ENCODE assay signal across 16 cellular contexts in the genomic region with DNA sequence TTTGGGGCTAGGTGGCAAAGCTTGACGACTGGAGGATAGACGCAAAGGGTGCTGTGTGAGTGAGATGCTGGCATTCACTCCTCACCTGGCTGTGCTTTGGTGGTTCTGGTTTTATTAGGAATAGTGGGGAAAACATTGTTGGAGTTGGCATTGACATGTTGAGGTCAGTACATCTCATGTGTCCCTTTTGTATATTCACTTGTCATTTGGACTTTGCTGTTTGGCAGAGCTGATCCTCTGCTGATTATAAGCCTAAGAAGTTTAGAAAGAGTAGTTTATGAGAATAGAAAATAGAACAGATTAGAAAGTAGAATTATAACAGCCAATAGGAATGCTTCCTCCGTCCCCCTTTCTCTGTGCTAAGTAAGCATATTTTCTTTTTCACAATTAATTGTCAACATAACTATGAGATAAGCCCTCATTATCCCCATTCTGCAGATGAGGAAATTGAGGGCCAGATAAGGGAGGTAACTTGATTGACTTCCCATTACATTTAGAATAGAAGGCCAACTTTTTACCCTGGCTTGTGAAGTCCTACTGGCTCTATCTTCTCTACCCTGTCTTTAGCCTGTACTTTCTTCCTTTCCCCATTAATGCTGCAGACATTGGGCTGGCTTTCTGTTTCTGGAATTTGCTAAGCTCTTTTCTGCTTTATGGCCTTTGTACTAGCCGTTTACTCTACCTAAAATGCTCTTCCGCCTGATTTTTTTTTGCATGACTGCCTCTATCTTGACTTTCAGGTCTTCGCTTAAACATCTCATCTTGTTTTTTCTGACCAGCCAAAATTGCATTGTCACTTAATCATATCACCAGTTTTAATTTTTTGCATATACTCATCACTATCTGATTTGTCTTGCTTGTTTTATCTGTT. TPM values are rescaled to one million over a fixed set of nuclear protein-coding genes. Genes with fewer than 3 reads are reported as not detected.
DNase-seq lines count a peak whose midpoint lies in the region; ATAC-seq and TF ChIP-seq lines count a peak whose summit lies in the region.
"Had no signal": no experiment of that assay in that cellular context is flagged by ENCODE, and none has a peak within 500 bp of the region (broad histone marks: within the 10 kb centered on the region; RNA-seq: fewer than 3 reads in every experiment).

No MANE protein-coding gene starts in this region.

- peaks cover 0 to 8% of the 10 kb centered on the region in 2 donors for H3K36me3 Mint-ChIP-seq in activated T-cell treated with anti-CD3 and anti-CD28 coated beads, Interleukin-2, amount 50 U/mL, for 72 hours (ENCODE audit: insufficient read depth in 2 of 2)
- H3K36me3 Mint-ChIP-seq in activated T-helper 17 cell treated with anti-CD3 and anti-CD28 coated beads, Interleukin-2, amount 50 U/mL, for 72 hours (ENCODE audit: low read depth): peaks cover 24% of the 10 kb centered on the region
- peaks cover 25% of the 10 kb centered on the region for H3K36me3 Mint-ChIP-seq in type B pancreatic cell

- H3K36me3 ChIP-seq in muscle layer of colon (ENCODE audit: insufficient read depth, low read length): peaks cover 7% of the 10 kb centered on the region
- H3K36me3 ChIP-seq: neutrophil had no signal

- no peak overlapping the region for H3K9ac ChIP-seq in muscle layer of colon (ENCODE audit: low read length)

- peak overlapping the region in 1 of 2 donors; percentile 64 for H3K4me3 ChIP-seq in muscle layer of colon (ENCODE audit: low read depth in 1 of 2, low read length in 2 of 2)

- no peak for ATAC-seq in activated T-cell treated with anti-CD3 and anti-CD28 coated beads, Interleukin-2, amount 50 U/mL, for 72 hours (replicated peaks in 1 of 2)
- ATAC-seq in activated T-helper 17 cell treated with anti-CD3 and anti-CD28 coated beads, Interleukin-2, amount 50 U/mL, for 72 hours (replicated peaks): no peak
- ATAC-seq in HG03095 (IDR thresholded peaks at IDR 0.05; ENCODE audit: unreplicated experiment) (no peak), HG03159 (IDR thresholded peaks at IDR 0.05; ENCODE audit: unreplicated experiment) (no peak)

- no peak for DNase-seq in activated T-cell treated with anti-CD3 and anti-CD28 coated beads, Interleukin-2, amount 50 U/mL, for 72 hours
- DNase-seq in activated T-cell treated with anti-CD3 and anti-CD28 coated beads, Interleukin-2, amount 50 U/mL, for 1 hour: no peak
- DNase-seq in type B pancreatic cell (ENCODE audit: extremely low spot score, unreplicated experiment) (no peak), glomerular visceral epithelial cell (ENCODE audit: extremely low spot score) (no peak)
- DNase-seq: activated CD8-positive, alpha-beta memory T cell treated with anti-CD3 and anti-CD28 coated beads, Interleukin-2, amount 50 U/mL, for 48 hours; endodermal cell; glutamatergic neuron; H9; NCI-H446 treated with DMSO at 0.1 percent for 48 hours; RPMI8226; stimulated activated CD4-positive, alpha-beta T cell treated with anti-CD3 and anti-CD28 coated beads, Interleukin-12 subunit alpha, Interleukin-12 subunit beta, amount 100 ng/mL, for 4 hours had no signal

- H3K4me1 Mint-ChIP-seq in activated T-cell treated with anti-CD3 and anti-CD28 coated beads, Interleukin-2, amount 50 U/mL, for 72 hours (ENCODE audit: low read depth): peaks cover 78% of the 10 kb centered on the region
- H3K4me1 Mint-ChIP-seq in activated T-helper 17 cell treated with anti-CD3 and anti-CD28 coated beads, Interleukin-2, amount 50 U/mL, for 72 hours: peaks cover 27% of the 10 kb centered on the region
- peaks cover 68% of the 10 kb centered on the region for H3K4me1 Mint-ChIP-seq in type B pancreatic cell (ENCODE audit: unreplicated experiment)

- H3K9me3 Mint-ChIP-seq in activated T-cell treated with anti-CD3 and anti-CD28 coated beads, Interleukin-2, amount 50 U/mL, for 72 hours: no peaks in the 10 kb centered on the region
- no peaks in the 10 kb centered on the region for H3K9me3 Mint-ChIP-seq in activated T-helper 17 cell treated with anti-CD3 and anti-CD28 coated beads, Interleukin-2, amount 50 U/mL, for 72 hours
- no peaks in the 10 kb centered on the region for H3K9me3 Mint-ChIP-seq in type B pancreatic cell
- H3K9me3 Mint-ChIP-seq: endodermal cell, H9 had no signal

- no peaks in the 10 kb centered on the region for H3K27me3 Mint-ChIP-seq in activated T-cell treated with anti-CD3 and anti-CD28 coated beads, Interleukin-2, amount 50 U/mL, for 72 hours (ENCODE audit: low read depth)
- H3K27me3 Mint-ChIP-seq in activated T-helper 17 cell treated with anti-CD3 and anti-CD28 coated beads, Interleukin-2, amount 50 U/mL, for 72 hours: no peaks in the 10 kb centered on the region
- no peaks in the 10 kb centered on the region for H3K27me3 Mint-ChIP-seq in type B pancreatic cell

- no peaks in the 10 kb centered on the region for H3K27me3 ChIP-seq in muscle layer of colon (ENCODE audit: control insufficient read depth in 1 of 2, insufficient read depth in 2 of 2, low read length in 2 of 2)
- H3K27me3 ChIP-seq: neutrophil had no signal

- H3K27ac Mint-ChIP-seq in activated T-cell treated with anti-CD3 and anti-CD28 coated beads, Interleukin-2, amount 50 U/mL, for 72 hours: peak overlapping the region; percentile 82
- peak overlapping the region; percentile 95 for H3K27ac Mint-ChIP-seq in activated T-helper 17 cell treated with anti-CD3 and anti-CD28 coated beads, Interleukin-2, amount 50 U/mL, for 72 hours
- no peak overlapping the region for H3K27ac Mint-ChIP-seq in type B pancreatic cell
- H3K27ac Mint-ChIP-seq: endodermal cell had no signal

- H3K4me3 Mint-ChIP-seq in activated T-cell treated with anti-CD3 and anti-CD28 coated beads, Interleukin-2, amount 50 U/mL, for 72 hours: peak overlapping the region; percentile 52 to 83
- H3K4me3 Mint-ChIP-seq in activated T-helper 17 cell treated with anti-CD3 and anti-CD28 coated beads, Interleukin-2, amount 50 U/mL, for 72 hours: peak overlapping the region; percentile 95
- H3K4me3 Mint-ChIP-seq in type B pancreatic cell: peak overlapping the region; percentile 10
- H3K4me3 Mint-ChIP-seq: endodermal cell, H9 had no signal

- H3K4me1 ChIP-seq in muscle layer of colon (ENCODE audit: insufficient read depth, low read length): peaks cover 42% of the 10 kb centered on the region

- no peak for TF ChIP-seq CTCF in type B pancreatic cell (conservative IDR thresholded peaks at IDR 0.05)

- peak overlapping the region; percentile 74 for H3K27ac ChIP-seq in muscle layer of colon (ENCODE audit: low read depth, low read length)
- H3K27ac ChIP-seq: neutrophil had no signal

- H3K9me3 ChIP-seq in muscle layer of colon (ENCODE audit: low read length): no peaks in the 10 kb centered on the region
- H3K9me3 ChIP-seq: neutrophil had no signal

RNA-seq across cellular contexts. Expression of a gene that starts 12.8 kb away (rescaled TPM):
- 100 to 1,000 TPM in 1 of 2 donors, 10 to 100 TPM in 1; 95.2 to 147 TPM for total RNA-seq in activated T-cell treated with anti-CD3 and anti-CD28 coated beads, Interleukin-2, amount 50 U/mL, for 72 hours
- total RNA-seq in activated T-helper 17 cell treated with anti-CD3 and anti-CD28 coated beads, Interleukin-2, amount 50 U/mL, for 72 hours: 10 to 100 TPM; 78.5 to 84.6 TPM
- 22.0 and 45.9 TPM in 2 replicates for total RNA-seq in type B pancreatic cell (ENCODE audit: low replicate concordance)

RNA-seq across cellular contexts. Expression of a gene that starts 38.9 kb away (rescaled TPM):
- 1 to 10 TPM; 5.0 to 7.2 TPM for total RNA-seq in activated T-cell treated with anti-CD3 and anti-CD28 coated beads, Interleukin-2, amount 50 U/mL, for 72 hours
- total RNA-seq in activated T-helper 17 cell treated with anti-CD3 and anti-CD28 coated beads, Interleukin-2, amount 50 U/mL, for 72 hours: 1 to 10 TPM; 5.9 to 7.6 TPM
- 27.9 and 49.6 TPM in 2 replicates for total RNA-seq in type B pancreatic cell (ENCODE audit: low replicate concordance)

Comparison
In these comparisons a context has a peak if more than half of its experiments do, and no peak if none do; other contexts are left out.
1. H3K4me3 Mint-ChIP-seq: peak in every context shown above with its lines; median percentile 95 in activated T-helper 17 cell treated with anti-CD3 and anti-CD28 coated beads, Interleukin-2, amount 50 U/mL, for 72 hours; 68 in activated T-cell treated with anti-CD3 and anti-CD28 coated beads, Interleukin-2, amount 50 U/mL, for 72 hours; 10 in type B pancreatic cell.